ENCODE assay signal across 1 cellular context in the genomic region with DNA sequence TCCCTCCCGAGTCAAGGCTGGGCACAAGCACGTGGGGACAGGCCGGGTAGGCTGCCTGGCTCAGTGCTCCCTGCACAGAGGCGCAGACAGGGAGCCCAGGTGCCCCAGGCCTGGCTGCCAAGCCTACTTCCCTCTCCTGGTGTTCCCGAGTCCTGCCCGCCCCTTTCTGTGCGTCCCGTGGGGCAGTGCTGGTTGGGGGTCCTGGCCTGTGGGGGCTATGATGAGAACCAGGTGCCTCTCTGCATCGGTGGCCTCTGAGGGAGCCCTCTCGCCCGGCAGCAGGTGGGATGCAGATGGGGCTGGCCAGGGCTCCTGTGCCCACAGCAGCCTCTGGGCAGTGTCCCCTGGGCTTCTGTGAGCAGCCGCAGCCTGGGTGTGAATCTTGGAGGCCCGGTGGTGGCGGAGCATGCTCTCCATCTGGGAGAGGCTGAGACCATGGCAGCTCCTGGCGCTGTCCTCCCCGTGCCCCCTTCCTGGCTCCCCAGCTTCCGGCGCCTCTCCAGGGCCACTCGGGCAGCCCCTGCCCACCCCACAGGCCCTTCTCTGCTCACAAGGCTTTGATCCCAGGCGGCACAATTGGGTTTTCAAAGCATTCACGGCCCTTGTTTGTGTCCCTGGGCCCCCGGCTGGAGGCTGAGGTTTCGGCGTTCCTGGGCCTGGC.
TF ChIP-seq lines count a peak whose summit lies in the region.

No MANE protein-coding gene starts in this region.

TF ChIP-seq in HepG2, 621 proteins besides CTCF, POLR2A, EP300 and RAD21 (continued from another document and continues in another):
- TF ChIP-seq, protein P1, sequence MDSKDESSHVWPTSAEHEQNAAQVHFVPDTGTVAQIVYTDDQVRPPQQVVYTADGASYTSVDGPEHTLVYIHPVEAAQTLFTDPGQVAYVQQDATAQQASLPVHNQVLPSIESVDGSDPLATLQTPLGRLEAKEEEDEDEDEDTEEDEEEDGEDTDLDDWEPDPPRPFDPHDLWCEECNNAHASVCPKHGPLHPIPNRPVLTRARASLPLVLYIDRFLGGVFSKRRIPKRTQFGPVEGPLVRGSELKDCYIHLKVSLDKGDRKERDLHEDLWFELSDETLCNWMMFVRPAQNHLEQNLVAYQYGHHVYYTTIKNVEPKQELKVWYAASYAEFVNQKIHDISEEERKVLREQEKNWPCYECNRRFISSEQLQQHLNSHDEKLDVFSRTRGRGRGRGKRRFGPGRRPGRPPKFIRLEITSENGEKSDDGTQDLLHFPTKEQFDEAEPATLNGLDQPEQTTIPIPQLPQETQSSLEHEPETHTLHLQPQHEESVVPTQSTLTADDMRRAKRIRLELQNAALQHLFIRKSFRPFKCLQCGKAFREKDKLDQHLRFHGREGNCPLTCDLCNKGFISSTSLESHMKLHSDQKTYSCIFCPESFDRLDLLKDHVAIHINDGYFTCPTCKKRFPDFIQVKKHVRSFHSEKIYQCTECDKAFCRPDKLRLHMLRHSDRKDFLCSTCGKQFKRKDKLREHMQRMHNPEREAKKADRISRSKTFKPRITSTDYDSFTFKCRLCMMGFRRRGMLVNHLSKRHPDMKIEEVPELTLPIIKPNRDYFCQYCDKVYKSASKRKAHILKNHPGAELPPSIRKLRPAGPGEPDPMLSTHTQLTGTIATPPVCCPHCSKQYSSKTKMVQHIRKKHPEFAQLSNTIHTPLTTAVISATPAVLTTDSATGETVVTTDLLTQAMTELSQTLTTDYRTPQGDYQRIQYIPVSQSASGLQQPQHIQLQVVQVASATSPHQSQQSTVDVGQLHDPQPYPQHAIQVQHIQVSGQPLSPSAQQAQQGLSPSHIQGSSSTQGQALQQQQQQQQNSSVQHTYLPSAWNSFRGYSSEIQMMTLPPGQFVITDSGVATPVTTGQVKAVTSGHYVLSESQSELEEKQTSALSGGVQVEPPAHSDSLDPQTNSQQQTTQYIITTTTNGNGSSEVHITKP (CRISPR knock-in tag; IDR thresholded peaks at IDR 0.05; ENCODE audit: low read depth) = peak; percentile 64; the same call in 1 of the 2 replicates
- no peak for TF ChIP-seq U2AF2 (IDR thresholded peaks at IDR 0.05; ENCODE audit: low read depth, low read length)
- no peak for TF ChIP-seq KAT2B (IDR thresholded peaks at IDR 0.05; ENCODE audit: borderline replicate concordance, low read depth, low read length)
- TF ChIP-seq, protein P2, sequence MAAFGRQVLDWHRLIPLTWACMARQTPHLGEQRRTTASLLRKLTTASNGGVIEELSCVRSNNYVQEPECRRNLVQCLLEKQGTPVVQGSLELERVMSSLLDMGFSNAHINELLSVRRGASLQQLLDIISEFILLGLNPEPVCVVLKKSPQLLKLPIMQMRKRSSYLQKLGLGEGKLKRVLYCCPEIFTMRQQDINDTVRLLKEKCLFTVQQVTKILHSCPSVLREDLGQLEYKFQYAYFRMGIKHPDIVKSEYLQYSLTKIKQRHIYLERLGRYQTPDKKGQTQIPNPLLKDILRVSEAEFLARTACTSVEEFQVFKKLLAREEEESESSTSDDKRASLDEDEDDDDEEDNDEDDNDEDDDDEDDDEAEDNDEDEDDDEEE (CRISPR knock-in tag; IDR thresholded peaks at IDR 0.05) = no peak
- TF ChIP-seq ISL2 (CRISPR knock-in tag; IDR thresholded peaks at IDR 0.05) = peak; percentile 78
- no peak for TF ChIP-seq WIZ (CRISPR knock-in tag; IDR thresholded peaks at IDR 0.05)
- TF ChIP-seq, protein P3, sequence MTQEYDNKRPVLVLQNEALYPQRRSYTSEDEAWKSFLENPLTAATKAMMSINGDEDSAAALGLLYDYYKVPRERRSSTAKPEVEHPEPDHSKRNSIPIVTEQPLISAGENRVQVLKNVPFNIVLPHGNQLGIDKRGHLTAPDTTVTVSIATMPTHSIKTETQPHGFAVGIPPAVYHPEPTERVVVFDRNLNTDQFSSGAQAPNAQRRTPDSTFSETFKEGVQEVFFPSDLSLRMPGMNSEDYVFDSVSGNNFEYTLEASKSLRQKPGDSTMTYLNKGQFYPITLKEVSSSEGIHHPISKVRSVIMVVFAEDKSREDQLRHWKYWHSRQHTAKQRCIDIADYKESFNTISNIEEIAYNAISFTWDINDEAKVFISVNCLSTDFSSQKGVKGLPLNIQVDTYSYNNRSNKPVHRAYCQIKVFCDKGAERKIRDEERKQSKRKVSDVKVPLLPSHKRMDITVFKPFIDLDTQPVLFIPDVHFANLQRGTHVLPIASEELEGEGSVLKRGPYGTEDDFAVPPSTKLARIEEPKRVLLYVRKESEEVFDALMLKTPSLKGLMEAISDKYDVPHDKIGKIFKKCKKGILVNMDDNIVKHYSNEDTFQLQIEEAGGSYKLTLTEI (CRISPR knock-in tag; conservative IDR thresholded peaks at IDR 0.05) = no peak
- TF ChIP-seq RELA (CRISPR knock-in tag; IDR thresholded peaks at IDR 0.05) = no peak
- TF ChIP-seq ZNF501 (CRISPR knock-in tag; IDR thresholded peaks at IDR 0.05) = no peak
- TF ChIP-seq ZNF703 (CRISPR knock-in tag; IDR thresholded peaks at IDR 0.05; ENCODE audit: borderline replicate concordance) = no peak
- no peak for TF ChIP-seq HES4 (CRISPR knock-in tag; IDR thresholded peaks at IDR 0.05; ENCODE audit: borderline replicate concordance)
- TF ChIP-seq, protein P4, sequence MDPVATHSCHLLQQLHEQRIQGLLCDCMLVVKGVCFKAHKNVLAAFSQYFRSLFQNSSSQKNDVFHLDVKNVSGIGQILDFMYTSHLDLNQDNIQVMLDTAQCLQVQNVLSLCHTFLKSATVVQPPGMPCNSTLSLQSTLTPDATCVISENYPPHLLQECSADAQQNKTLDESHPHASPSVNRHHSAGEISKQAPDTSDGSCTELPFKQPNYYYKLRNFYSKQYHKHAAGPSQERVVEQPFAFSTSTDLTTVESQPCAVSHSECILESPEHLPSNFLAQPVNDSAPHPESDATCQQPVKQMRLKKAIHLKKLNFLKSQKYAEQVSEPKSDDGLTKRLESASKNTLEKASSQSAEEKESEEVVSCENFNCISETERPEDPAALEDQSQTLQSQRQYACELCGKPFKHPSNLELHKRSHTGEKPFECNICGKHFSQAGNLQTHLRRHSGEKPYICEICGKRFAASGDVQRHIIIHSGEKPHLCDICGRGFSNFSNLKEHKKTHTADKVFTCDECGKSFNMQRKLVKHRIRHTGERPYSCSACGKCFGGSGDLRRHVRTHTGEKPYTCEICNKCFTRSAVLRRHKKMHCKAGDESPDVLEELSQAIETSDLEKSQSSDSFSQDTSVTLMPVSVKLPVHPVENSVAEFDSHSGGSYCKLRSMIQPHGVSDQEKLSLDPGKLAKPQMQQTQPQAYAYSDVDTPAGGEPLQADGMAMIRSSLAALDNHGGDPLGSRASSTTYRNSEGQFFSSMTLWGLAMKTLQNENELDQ (CRISPR knock-in tag; IDR thresholded peaks at IDR 0.05; ENCODE audit: borderline replicate concordance) = no peak
- peak; percentile 82 for TF ChIP-seq GABPB1 (CRISPR knock-in tag; IDR thresholded peaks at IDR 0.05)
- TF ChIP-seq ZNF878 (CRISPR knock-in tag; IDR thresholded peaks at IDR 0.05) = no peak
- no peak for TF ChIP-seq TEAD2 (CRISPR knock-in tag; IDR thresholded peaks at IDR 0.05)
- TF ChIP-seq, protein P5, sequence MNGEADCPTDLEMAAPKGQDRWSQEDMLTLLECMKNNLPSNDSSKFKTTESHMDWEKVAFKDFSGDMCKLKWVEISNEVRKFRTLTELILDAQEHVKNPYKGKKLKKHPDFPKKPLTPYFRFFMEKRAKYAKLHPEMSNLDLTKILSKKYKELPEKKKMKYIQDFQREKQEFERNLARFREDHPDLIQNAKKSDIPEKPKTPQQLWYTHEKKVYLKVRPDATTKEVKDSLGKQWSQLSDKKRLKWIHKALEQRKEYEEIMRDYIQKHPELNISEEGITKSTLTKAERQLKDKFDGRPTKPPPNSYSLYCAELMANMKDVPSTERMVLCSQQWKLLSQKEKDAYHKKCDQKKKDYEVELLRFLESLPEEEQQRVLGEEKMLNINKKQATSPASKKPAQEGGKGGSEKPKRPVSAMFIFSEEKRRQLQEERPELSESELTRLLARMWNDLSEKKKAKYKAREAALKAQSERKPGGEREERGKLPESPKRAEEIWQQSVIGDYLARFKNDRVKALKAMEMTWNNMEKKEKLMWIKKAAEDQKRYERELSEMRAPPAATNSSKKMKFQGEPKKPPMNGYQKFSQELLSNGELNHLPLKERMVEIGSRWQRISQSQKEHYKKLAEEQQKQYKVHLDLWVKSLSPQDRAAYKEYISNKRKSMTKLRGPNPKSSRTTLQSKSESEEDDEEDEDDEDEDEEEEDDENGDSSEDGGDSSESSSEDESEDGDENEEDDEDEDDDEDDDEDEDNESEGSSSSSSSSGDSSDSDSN (CRISPR knock-in tag; IDR thresholded peaks at IDR 0.05) = peak; percentile 51; the same call in 1 of the 2 replicates
- TF ChIP-seq NRL (CRISPR knock-in tag; IDR thresholded peaks at IDR 0.05; ENCODE audit: borderline replicate concordance) = peak; percentile 38; the same call in 1 of the 2 replicates
- TF ChIP-seq ZBTB3 (CRISPR knock-in tag; IDR thresholded peaks at IDR 0.05; ENCODE audit: borderline replicate concordance, low read depth) = no peak
- no peak for TF ChIP-seq CHD2 (IDR thresholded peaks at IDR 0.05; ENCODE audit: low read depth, low read length)
- no peak for TF ChIP-seq JDP2 (CRISPR knock-in tag; IDR thresholded peaks at IDR 0.05; ENCODE audit: borderline replicate concordance)
- no peak for TF ChIP-seq PRPF4 (IDR thresholded peaks at IDR 0.05; ENCODE audit: low read depth, low read length, poor library complexity, severe bottlenecking)
- no peak for TF ChIP-seq ZNF652 (CRISPR knock-in tag; IDR thresholded peaks at IDR 0.05; ENCODE audit: borderline replicate concordance, low read depth)
- no peak for TF ChIP-seq ZNF562 (CRISPR knock-in tag; IDR thresholded peaks at IDR 0.05; ENCODE audit: borderline replicate concordance)
- TF ChIP-seq MLLT10 (CRISPR knock-in tag; IDR thresholded peaks at IDR 0.05) = no peak
- TF ChIP-seq ZNF616 (CRISPR knock-in tag; IDR thresholded peaks at IDR 0.05; ENCODE audit: low read depth) = no peak
- peak; percentile 63; the same call in 1 of the 2 replicates for TF ChIP-seq FIP1L1 (IDR thresholded peaks at IDR 0.05; ENCODE audit: borderline replicate concordance, insufficient read depth, low read depth, low read length)
- no peak for TF ChIP-seq ONECUT2 (CRISPR knock-in tag; IDR thresholded peaks at IDR 0.05)
- TF ChIP-seq, protein P6, sequence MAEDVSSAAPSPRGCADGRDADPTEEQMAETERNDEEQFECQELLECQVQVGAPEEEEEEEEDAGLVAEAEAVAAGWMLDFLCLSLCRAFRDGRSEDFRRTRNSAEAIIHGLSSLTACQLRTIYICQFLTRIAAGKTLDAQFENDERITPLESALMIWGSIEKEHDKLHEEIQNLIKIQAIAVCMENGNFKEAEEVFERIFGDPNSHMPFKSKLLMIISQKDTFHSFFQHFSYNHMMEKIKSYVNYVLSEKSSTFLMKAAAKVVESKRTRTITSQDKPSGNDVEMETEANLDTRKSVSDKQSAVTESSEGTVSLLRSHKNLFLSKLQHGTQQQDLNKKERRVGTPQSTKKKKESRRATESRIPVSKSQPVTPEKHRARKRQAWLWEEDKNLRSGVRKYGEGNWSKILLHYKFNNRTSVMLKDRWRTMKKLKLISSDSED (CRISPR knock-in tag; IDR thresholded peaks at IDR 0.05) = no peak
- TF ChIP-seq ZNF749 (CRISPR knock-in tag; IDR thresholded peaks at IDR 0.05; ENCODE audit: borderline replicate concordance) = no peak
- no peak for TF ChIP-seq MBNL3 (CRISPR knock-in tag; conservative IDR thresholded peaks at IDR 0.05)
- TF ChIP-seq, protein P7, sequence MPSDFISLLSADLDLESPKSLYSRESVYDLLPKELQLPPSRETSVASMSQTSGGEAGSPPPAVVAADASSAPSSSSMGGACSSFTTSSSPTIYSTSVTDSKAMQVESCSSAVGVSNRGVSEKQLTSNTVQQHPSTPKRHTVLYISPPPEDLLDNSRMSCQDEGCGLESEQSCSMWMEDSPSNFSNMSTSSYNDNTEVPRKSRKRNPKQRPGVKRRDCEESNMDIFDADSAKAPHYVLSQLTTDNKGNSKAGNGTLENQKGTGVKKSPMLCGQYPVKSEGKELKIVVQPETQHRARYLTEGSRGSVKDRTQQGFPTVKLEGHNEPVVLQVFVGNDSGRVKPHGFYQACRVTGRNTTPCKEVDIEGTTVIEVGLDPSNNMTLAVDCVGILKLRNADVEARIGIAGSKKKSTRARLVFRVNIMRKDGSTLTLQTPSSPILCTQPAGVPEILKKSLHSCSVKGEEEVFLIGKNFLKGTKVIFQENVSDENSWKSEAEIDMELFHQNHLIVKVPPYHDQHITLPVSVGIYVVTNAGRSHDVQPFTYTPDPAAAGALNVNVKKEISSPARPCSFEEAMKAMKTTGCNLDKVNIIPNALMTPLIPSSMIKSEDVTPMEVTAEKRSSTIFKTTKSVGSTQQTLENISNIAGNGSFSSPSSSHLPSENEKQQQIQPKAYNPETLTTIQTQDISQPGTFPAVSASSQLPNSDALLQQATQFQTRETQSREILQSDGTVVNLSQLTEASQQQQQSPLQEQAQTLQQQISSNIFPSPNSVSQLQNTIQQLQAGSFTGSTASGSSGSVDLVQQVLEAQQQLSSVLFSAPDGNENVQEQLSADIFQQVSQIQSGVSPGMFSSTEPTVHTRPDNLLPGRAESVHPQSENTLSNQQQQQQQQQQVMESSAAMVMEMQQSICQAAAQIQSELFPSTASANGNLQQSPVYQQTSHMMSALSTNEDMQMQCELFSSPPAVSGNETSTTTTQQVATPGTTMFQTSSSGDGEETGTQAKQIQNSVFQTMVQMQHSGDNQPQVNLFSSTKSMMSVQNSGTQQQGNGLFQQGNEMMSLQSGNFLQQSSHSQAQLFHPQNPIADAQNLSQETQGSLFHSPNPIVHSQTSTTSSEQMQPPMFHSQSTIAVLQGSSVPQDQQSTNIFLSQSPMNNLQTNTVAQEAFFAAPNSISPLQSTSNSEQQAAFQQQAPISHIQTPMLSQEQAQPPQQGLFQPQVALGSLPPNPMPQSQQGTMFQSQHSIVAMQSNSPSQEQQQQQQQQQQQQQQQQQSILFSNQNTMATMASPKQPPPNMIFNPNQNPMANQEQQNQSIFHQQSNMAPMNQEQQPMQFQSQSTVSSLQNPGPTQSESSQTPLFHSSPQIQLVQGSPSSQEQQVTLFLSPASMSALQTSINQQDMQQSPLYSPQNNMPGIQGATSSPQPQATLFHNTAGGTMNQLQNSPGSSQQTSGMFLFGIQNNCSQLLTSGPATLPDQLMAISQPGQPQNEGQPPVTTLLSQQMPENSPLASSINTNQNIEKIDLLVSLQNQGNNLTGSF (CRISPR knock-in tag; IDR thresholded peaks at IDR 0.05) = no peak
- no peak for TF ChIP-seq MXI1 (IDR thresholded peaks at IDR 0.05; ENCODE audit: borderline replicate concordance, low read depth, low read length)
- no peak for TF ChIP-seq MTA1 (CRISPR knock-in tag; IDR thresholded peaks at IDR 0.05; ENCODE audit: borderline replicate concordance)
- TF ChIP-seq ZNF296 (CRISPR knock-in tag; conservative IDR thresholded peaks at IDR 0.05) = no peak
- TF ChIP-seq MTF1 (CRISPR knock-in tag; IDR thresholded peaks at IDR 0.05) = no peak
- no peak for TF ChIP-seq ZNF790 (CRISPR knock-in tag; IDR thresholded peaks at IDR 0.05; ENCODE audit: borderline replicate concordance)
- no peak for TF ChIP-seq SSRP1 (CRISPR knock-in tag; IDR thresholded peaks at IDR 0.05)
- TF ChIP-seq, protein P8, sequence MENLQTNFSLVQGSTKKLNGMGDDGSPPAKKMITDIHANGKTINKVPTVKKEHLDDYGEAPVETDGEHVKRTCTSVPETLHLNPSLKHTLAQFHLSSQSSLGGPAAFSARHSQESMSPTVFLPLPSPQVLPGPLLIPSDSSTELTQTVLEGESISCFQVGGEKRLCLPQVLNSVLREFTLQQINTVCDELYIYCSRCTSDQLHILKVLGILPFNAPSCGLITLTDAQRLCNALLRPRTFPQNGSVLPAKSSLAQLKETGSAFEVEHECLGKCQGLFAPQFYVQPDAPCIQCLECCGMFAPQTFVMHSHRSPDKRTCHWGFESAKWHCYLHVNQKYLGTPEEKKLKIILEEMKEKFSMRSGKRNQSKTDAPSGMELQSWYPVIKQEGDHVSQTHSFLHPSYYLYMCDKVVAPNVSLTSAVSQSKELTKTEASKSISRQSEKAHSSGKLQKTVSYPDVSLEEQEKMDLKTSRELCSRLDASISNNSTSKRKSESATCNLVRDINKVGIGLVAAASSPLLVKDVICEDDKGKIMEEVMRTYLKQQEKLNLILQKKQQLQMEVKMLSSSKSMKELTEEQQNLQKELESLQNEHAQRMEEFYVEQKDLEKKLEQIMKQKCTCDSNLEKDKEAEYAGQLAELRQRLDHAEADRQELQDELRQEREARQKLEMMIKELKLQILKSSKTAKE (CRISPR knock-in tag; IDR thresholded peaks at IDR 0.05; ENCODE audit: borderline replicate concordance) = peak; percentile 79; the same call in 1 of the 2 replicates
